8 cellular contexts compared by ENCODE assay signal in the genomic region with DNA sequence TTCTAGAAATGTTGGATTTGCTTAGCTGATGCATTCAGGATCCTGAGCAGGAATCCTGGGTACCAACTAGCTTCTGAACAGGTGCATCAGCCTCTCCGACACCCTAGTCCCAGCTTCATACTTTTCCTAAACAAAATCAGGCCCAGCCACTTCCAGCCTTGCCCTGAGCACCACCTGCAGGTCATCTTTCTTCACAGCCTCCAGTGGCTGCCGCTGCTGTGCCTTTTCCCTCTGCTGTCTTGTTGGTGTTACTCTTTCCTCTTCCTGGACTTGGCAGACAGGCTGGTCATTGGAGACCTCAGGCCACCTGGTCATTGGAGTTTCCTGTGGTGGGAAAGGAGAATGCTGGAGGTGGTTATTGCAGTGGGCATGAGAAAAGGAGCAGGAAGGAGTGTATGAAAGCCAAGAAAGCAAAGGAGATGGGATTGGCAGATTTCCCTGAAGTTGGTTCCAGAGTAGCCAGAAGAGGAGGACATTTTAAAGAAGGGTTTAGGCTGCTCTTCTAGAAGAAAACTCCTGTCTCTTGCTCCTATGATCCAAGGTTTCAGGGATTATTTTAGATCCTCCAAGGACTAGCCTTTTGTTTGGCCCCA. TPM values are rescaled to one million over a fixed set of nuclear protein-coding genes. Genes with fewer than 3 reads are reported as not detected.
DNase-seq lines count a peak whose midpoint lies in the region; ATAC-seq and TF ChIP-seq lines count a peak whose summit lies in the region.

No MANE protein-coding gene starts in this region.

- H3K36me3 Mint-ChIP-seq in chondrocyte (ENCODE audit: low read depth), result peaks cover 19% of the 10 kb centered on the region

- H3K9me3 Mint-ChIP-seq in chondrocyte (ENCODE audit: low read depth), result no peaks in the 10 kb centered on the region

- ATAC-seq in GM21381 (IDR thresholded peaks at IDR 0.05; ENCODE audit: unreplicated experiment), result no peak

- intact Hi-C loops in posterior vena cava (cut with DNase I), result no loop called here

- TF ChIP-seq CTCF in GM10266 (IDR thresholded peaks at IDR 0.05; ENCODE audit: control insufficient read depth, insufficient read depth, low read depth, missing control alignments), result peak; percentile 52
- peak; percentile 79 for TF ChIP-seq CTCF in chondrocyte (IDR thresholded peaks at IDR 0.05)

- peak; percentile 49 for DNase-seq in A172 (ENCODE audit: low spot score)
- DNase-seq in GM10266 (ENCODE audit: extremely low spot score), result peak; percentile 23
- peak; percentile 51 for DNase-seq in NCI-H69 (lab: John Stamatoyannopoulos, UW)
- no peak for DNase-seq in chondrocyte (ENCODE audit: low spot score)
- peak; percentile 83 for DNase-seq in lung microvascular endothelial cell (ENCODE audit: low read depth in 2 of 2)
- DNase-seq in midbrain (lab: John Stamatoyannopoulos, UW), result no peak
- DNase-seq in posterior vena cava (ENCODE audit: low spot score), result no peak

- peak overlapping the region; percentile 5 for H3K27ac Mint-ChIP-seq in chondrocyte (ENCODE audit: unreplicated experiment)

- H3K4me1 Mint-ChIP-seq in chondrocyte (ENCODE audit: low read depth), result peaks cover 19% of the 10 kb centered on the region

- no peaks in the 10 kb centered on the region for H3K27me3 Mint-ChIP-seq in chondrocyte (ENCODE audit: low read depth)

- no peak overlapping the region for H3K4me3 Mint-ChIP-seq in chondrocyte (ENCODE audit: unreplicated experiment)

RNA-seq across cellular contexts. Expression of gene NFKB2, which starts 48.2 kb away (rescaled TPM):
- total RNA-seq in A172 (2014; rRNA removed; shearing (Covaris generic)), result 60.9 and 63.0 TPM in 2 replicates
- total RNA-seq in chondrocyte (29.4 to 38.0 TPM (median 35.9 TPM) in 3 replicates), lung microvascular endothelial cell (12.0 and 16.9 TPM in 2 replicates), posterior vena cava (10 to 100 TPM; 21.5 to 44.7 TPM)

Comparison
In these comparisons a context has a peak if more than half of its experiments do, and no peak if none do; other contexts are left out.
1. DNase-seq: peak in A172 (single experiment), GM10266 (single experiment), NCI-H69 (single experiment) and lung microvascular endothelial cell (2 of 2); none in chondrocyte (single experiment), midbrain (single experiment) and posterior vena cava (single experiment).